Comparison of ENCODE assay signal across 21 cellular contexts in genomic region chrX:105117621-105118020, GRCh38.
DNase-seq lines count a peak whose midpoint lies in the region; FAIRE-seq and TF ChIP-seq lines count a peak whose summit lies in the region.
"Had no signal": no experiment of that assay in that cellular context is flagged by ENCODE, and none has a peak within 500 bp of the region (broad histone marks: within the 10 kb centered on the region; RNA-seq: fewer than 3 reads in every experiment).

No MANE protein-coding gene starts in this region.

- TF ChIP-seq POLR2A in erythroblast (IDR thresholded peaks at IDR 0.05; ENCODE audit: low read length), result no peak

- H3K9me3 ChIP-seq in astrocyte (ENCODE audit: insufficient read depth, low read depth, low read length), result no peaks in the 10 kb centered on the region
- H3K9me3 ChIP-seq: Peyer's patch, SK-N-SH had no signal

- no peak overlapping the region for H3K4me2 ChIP-seq in astrocyte (ENCODE audit: low read length)
- H3K4me2 ChIP-seq: KMS-11, SK-N-SH had no signal

- H3K4me1 Mint-ChIP-seq in astrocyte (ENCODE audit: low read depth, unreplicated experiment), result peaks cover 3% of the 10 kb centered on the region
- H3K4me1 Mint-ChIP-seq in activated naive CD8-positive, alpha-beta T cell treated with anti-CD3 and anti-CD28 coated beads for 36 hours, result no peaks in the 10 kb centered on the region

- no peak overlapping the region for H2AFZ ChIP-seq in astrocyte (ENCODE audit: low read depth, low read length)

- no peak overlapping the region for H3K9ac ChIP-seq in astrocyte (ENCODE audit: low read length)
- H3K9ac ChIP-seq: KMS-11, SK-N-SH had no signal

- H3K27me3 ChIP-seq in astrocyte (ENCODE audit: insufficient read depth, low read length), result no peaks in the 10 kb centered on the region
- H3K27me3 ChIP-seq: Peyer's patch had no signal

- H3K27me3 Mint-ChIP-seq in astrocyte (ENCODE audit: low read depth, unreplicated experiment), result no peaks in the 10 kb centered on the region
- H3K27me3 Mint-ChIP-seq in activated naive CD8-positive, alpha-beta T cell treated with anti-CD3 and anti-CD28 coated beads for 36 hours, result no peaks in the 10 kb centered on the region

- peak; percentile 34 for FAIRE-seq in astrocyte (lab: Jason Lieb, UNC)
- FAIRE-seq: GM12892, GM19239 had no signal

- TF ChIP-seq CTCF in astrocyte (IDR thresholded peaks at IDR 0.05; ENCODE audit: insufficient read depth, low read depth, low read length), result no peak

- DNase-seq in SKM-1 treated with dmso at 0.1 percent for 144 hours (lab: John Stamatoyannopoulos, UW; ENCODE audit: unreplicated experiment) (peak; percentile 6), SKM-1 (lab: John Stamatoyannopoulos, UW; ENCODE audit: unreplicated experiment) (no peak), astrocyte (ENCODE audit: low read depth) (no peak), iris pigment epithelial cell (ENCODE audit: low read depth) (peak; percentile 14), erythroblast (lab: John Stamatoyannopoulos, UW) (no peak)
- DNase-seq in activated naive CD8-positive, alpha-beta T cell treated with anti-CD3 and anti-CD28 coated beads for 36 hours, result no peak
- no peak for DNase-seq in effector CD8-positive, alpha-beta T cell (lab: John Stamatoyannopoulos, UW)
- DNase-seq: Calu3; DMS79 treated with DMSO at 0.1 percent for 48 hours; NCI-H2029; NCI-H446; NCI-H526; NCI-H82; NK-92 treated with Interleukin-12 subunit alpha and Interleukin-12 subunit beta, amount 100 ng/mL, for 24 hours; OCI-M1; Peyer's patch; SK-N-SH had no signal

- no peaks in the 10 kb centered on the region for H3K4me1 ChIP-seq in astrocyte (ENCODE audit: insufficient read depth, low read length)
- H3K4me1 ChIP-seq: Peyer's patch had no signal

- no peaks in the 10 kb centered on the region for H4K20me1 ChIP-seq in astrocyte (ENCODE audit: insufficient read depth, low read length)

- H3K79me2 ChIP-seq in astrocyte (ENCODE audit: insufficient read depth, low read length), result no peaks in the 10 kb centered on the region

- H3K27ac ChIP-seq in astrocyte (ENCODE audit: low read depth, low read length), result no peak overlapping the region
- H3K27ac ChIP-seq: KMS-11, Peyer's patch had no signal

- no peak overlapping the region for H3K4me3 ChIP-seq in astrocyte (ENCODE audit: insufficient read depth, low read depth, low read length)
- H3K4me3 ChIP-seq: Peyer's patch had no signal

- no peaks in the 10 kb centered on the region for H3K36me3 Mint-ChIP-seq in astrocyte (ENCODE audit: low read depth, unreplicated experiment)
- no peaks in the 10 kb centered on the region for H3K36me3 Mint-ChIP-seq in activated naive CD8-positive, alpha-beta T cell treated with anti-CD3 and anti-CD28 coated beads for 36 hours
- H3K36me3 Mint-ChIP-seq: IgD-negative memory B cell had no signal

- H3K36me3 ChIP-seq in astrocyte (ENCODE audit: insufficient read depth, low read length), result no peaks in the 10 kb centered on the region
- H3K36me3 ChIP-seq: Peyer's patch had no signal

- H3K4me3 Mint-ChIP-seq in astrocyte (ENCODE audit: unreplicated experiment), result no peak overlapping the region
- no peak overlapping the region for H3K4me3 Mint-ChIP-seq in activated naive CD8-positive, alpha-beta T cell treated with anti-CD3 and anti-CD28 coated beads for 36 hours
- H3K4me3 Mint-ChIP-seq: IgD-negative memory B cell had no signal

- peaks cover 2% of the 10 kb centered on the region for H3K9me3 Mint-ChIP-seq in astrocyte (ENCODE audit: unreplicated experiment)
- H3K9me3 Mint-ChIP-seq in activated naive CD8-positive, alpha-beta T cell treated with anti-CD3 and anti-CD28 coated beads for 36 hours, result no peaks in the 10 kb centered on the region

- no peak overlapping the region for H3K27ac Mint-ChIP-seq in astrocyte (ENCODE audit: unreplicated experiment)
- H3K27ac Mint-ChIP-seq in activated naive CD8-positive, alpha-beta T cell treated with anti-CD3 and anti-CD28 coated beads for 36 hours, result no peak overlapping the region
- H3K27ac Mint-ChIP-seq: IgD-negative memory B cell had no signal

Comparison
In these comparisons a context has a peak if more than half of its experiments do, and no peak if none do; other contexts are left out.
1. DNase-seq: peak in SKM-1 treated with dmso at 0.1 percent for 144 hours (single experiment) and iris pigment epithelial cell (single experiment); none in SKM-1 (single experiment), astrocyte (single experiment), activated naive CD8-positive, alpha-beta T cell treated with anti-CD3 and anti-CD28 coated beads for 36 hours (single experiment), effector CD8-positive, alpha-beta T cell (single experiment) and erythroblast (0 of 2).